3 cellular contexts compared by ENCODE assay signal in the genomic region with DNA sequence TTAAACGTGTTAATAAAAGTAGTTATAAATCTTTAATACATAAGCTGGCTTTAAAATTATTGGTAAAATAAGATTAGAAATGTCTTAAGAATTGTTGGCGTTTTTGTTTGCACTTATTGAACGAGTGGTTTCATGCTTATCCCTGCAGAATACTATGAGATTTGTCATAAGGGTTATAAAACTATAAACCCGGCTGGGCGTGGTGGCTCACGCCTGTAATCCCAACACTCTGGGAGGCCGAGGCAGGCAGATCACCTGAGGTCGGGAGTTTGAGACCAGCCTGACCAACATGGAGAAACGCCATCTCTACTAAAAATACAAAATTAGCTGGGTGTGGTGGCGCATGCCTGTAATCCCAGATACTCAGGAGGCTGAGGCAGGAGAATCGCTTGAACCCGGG. TPM values are rescaled to one million over a fixed set of nuclear protein-coding genes. Genes with fewer than 3 reads are reported as not detected.
"Had no signal": no experiment of that assay in that cellular context is flagged by ENCODE, and none has a peak within 500 bp of the region (broad histone marks: within the 10 kb centered on the region; RNA-seq: fewer than 3 reads in every experiment).

No MANE protein-coding gene starts in this region.

RNA-seq across cellular contexts. Expression of gene GP6, which starts 2.6 kb away (rescaled TPM):
- total RNA-seq: RPMI7951, SJSA1, SK-MEL-5 had no signal
